9 cellular contexts compared by ENCODE assay signal in the genomic region with DNA sequence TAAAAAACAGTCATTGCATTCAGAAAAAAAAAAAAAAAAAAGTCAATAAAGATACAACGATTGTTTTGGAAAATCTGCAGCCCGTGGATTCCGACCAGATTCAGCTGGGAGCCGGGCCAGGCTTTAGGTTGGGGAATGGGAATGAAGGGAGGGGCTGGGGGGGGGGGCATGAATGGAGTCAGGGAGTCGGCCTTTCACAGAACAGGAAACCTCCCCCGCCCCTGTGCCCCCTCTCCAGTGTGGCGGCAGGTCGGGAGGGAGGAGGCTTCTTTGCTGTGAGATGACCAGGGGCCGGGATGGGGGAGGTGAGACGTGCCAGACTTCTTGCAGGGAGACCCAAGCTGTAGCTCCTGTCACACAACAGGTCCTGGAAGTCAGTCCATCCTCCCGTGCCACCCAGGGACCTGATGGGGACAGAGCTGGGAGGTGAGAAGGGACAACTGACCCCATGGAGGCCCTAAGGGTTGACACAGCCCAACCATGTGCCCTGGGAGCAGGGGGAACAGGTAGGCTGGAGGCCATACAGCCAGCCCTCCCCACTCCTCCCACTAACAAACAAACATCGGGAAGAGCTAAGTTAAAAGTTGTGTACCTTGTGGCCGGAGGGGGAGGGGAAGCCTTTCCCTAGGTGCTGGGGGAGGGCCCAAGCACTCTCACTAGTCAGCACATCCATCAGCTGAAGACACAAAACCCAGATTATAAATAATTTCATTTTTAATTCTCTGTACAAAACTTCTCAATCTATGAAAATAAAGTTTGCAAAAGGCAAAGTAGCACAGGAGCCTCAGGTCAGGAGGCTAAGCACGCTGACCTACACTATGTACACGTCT. TPM values are rescaled to one million over a fixed set of nuclear protein-coding genes. Genes with fewer than 3 reads are reported as not detected.
A peak's percentile ranks its signal among the peaks of the same experiment; 100 is the strongest.
DNase-seq lines count a peak whose midpoint lies in the region; ATAC-seq and TF ChIP-seq lines count a peak whose summit lies in the region.
"Had no signal": no experiment of that assay in that cellular context is flagged by ENCODE, and none has a peak within 500 bp of the region (broad histone marks: within the 10 kb centered on the region; RNA-seq: fewer than 3 reads in every experiment).

No MANE protein-coding gene starts in this region.

- H3K36me3 ChIP-seq in RWPE2 (ENCODE audit: low read depth) (peaks cover 57% of the 10 kb centered on the region), hepatocyte (replicated peaks; ENCODE audit: insufficient read depth, low read depth) (no peaks in the 10 kb centered on the region), stomach (peaks cover 37 to 81% (median 53%) of the 10 kb centered on the region in 4 donors), MG63 (peaks cover 15% of the 10 kb centered on the region)

- H2AFZ ChIP-seq in hepatocyte: no peak overlapping the region

- no peak for TF ChIP-seq EP300 in stomach (IDR thresholded peaks at IDR 0.05)

- WGBS in hepatocyte (ENCODE audit: low lambda C conversion rate, missing lambda C conversion rate): 49% methylated on average over 9 of the region's 15 CpGs
- 21 to 33% (median 31%) methylated on average over 15 of the region's 15 CpGs for WGBS in stomach, 5 donors

- no peak overlapping the region for H3K4me3 ChIP-seq in RWPE2 (ENCODE audit: severe bottlenecking)
- no peak overlapping the region for H3K4me3 ChIP-seq in hepatocyte
- no peak overlapping the region for H3K4me3 ChIP-seq in stomach
- no peak overlapping the region for H3K4me3 ChIP-seq in MG63

- H3K27me3 ChIP-seq in RWPE2 (ENCODE audit: insufficient read depth, poor library complexity, severe bottlenecking) (no peaks in the 10 kb centered on the region), hepatocyte (no peaks in the 10 kb centered on the region), stomach (no peaks in the 10 kb centered on the region), MG63 (no peaks in the 10 kb centered on the region)

- TF ChIP-seq CTCF in RWPE2 (IDR thresholded peaks at IDR 0.05; ENCODE audit: poor library complexity, severe bottlenecking) (no peak), hepatocyte (IDR thresholded peaks at IDR 0.05; ENCODE audit: poor library complexity) (no peak), stomach (IDR thresholded peaks at IDR 0.05) (no peak)

- intact Hi-C loops in stomach (cut with DNase I; ENCODE audit: low total_unique reads): loop anchor here (5.0 kb wide), 1 partner anchor 51 kb away; no protein-coding TSS in a partner anchor

- peak; percentile 25 for DNase-seq in NCI-H2171 treated with DMSO at 0.1 percent for 48 hours (lab: John Stamatoyannopoulos, UW)
- no peak for DNase-seq in NCI-H2171 (lab: John Stamatoyannopoulos, UW)
- no peak for DNase-seq in RWPE2 (ENCODE audit: low spot score)
- DNase-seq in hepatocyte (ENCODE audit: low spot score): peak; percentile 63
- no peak for DNase-seq in stomach
- DNase-seq in MG63: no peak
- no peak for DNase-seq in NCI-H2227 (lab: John Stamatoyannopoulos, UW; ENCODE audit: unreplicated experiment)

- TF ChIP-seq POLR2A in stomach (IDR thresholded peaks at IDR 0.05): no peak

- H3K9me2 ChIP-seq in hepatocyte (replicated peaks; ENCODE audit: insufficient read depth): no peaks in the 10 kb centered on the region

- H3K9me3 ChIP-seq in RWPE2 (ENCODE audit: severe bottlenecking) (no peaks in the 10 kb centered on the region), hepatocyte (ENCODE audit: low read depth) (no peaks in the 10 kb centered on the region), stomach (no peaks in the 10 kb centered on the region), MG63 (no peaks in the 10 kb centered on the region)
- H3K9me3 ChIP-seq: thoracic aorta had no signal

- peak overlapping the region; percentile 18 for H3K27ac ChIP-seq in RWPE2 (ENCODE audit: poor library complexity, severe bottlenecking)
- peak overlapping the region; percentile 86 for H3K27ac ChIP-seq in hepatocyte
- H3K27ac ChIP-seq in stomach: peak overlapping the region; percentile 24 to 71 (median 58)
- H3K27ac ChIP-seq: thoracic aorta had no signal

- H3K4me2 ChIP-seq in hepatocyte: peak overlapping the region; percentile 25

- H3K79me2 ChIP-seq in hepatocyte: peaks cover 3% of the 10 kb centered on the region

- H4K20me1 ChIP-seq in hepatocyte (ENCODE audit: insufficient read depth, poor library complexity, severe bottlenecking): peaks cover 28% of the 10 kb centered on the region

- H3K4me1 ChIP-seq in RWPE2 (ENCODE audit: insufficient read depth, poor library complexity, severe bottlenecking): no peaks in the 10 kb centered on the region
- peaks cover 34% of the 10 kb centered on the region for H3K4me1 ChIP-seq in hepatocyte (ENCODE audit: insufficient read depth)
- H3K4me1 ChIP-seq in stomach: peaks cover 26 to 68% (median 47%) of the 10 kb centered on the region in 4 donors

- no peak for ATAC-seq in RWPE2 (ENCODE audit: low read depth)
- ATAC-seq in HG02759 (IDR thresholded peaks at IDR 0.05; ENCODE audit: unreplicated experiment): no peak

RNA-seq across cellular contexts. Expression of a gene that starts 25.2 kb away (rescaled TPM):
- total RNA-seq in hepatocyte (47.0 and 57.1 TPM in 2 replicates), stomach (100 to 1,000 TPM in 3 of 5 donors, 10 to 100 TPM in 2; 18.9 to 207 (median 126) TPM)
- polyA plus RNA-seq in hepatocyte (107 and 140 TPM in 2 replicates), stomach (10 to 100 TPM; 13.1 to 64.5 (median 17.2) TPM)
- total RNA-seq in MG63 (2014; rRNA removed; shearing (Covaris generic); ENCODE audit: low replicate concordance): 36.0 and 59.3 TPM in 2 replicates

Comparison
In these comparisons a context has a peak if more than half of its experiments do, and no peak if none do; other contexts are left out.
1. DNase-seq: peak in NCI-H2171 treated with DMSO at 0.1 percent for 48 hours (single experiment) and hepatocyte (single experiment); none in NCI-H2171 (single experiment), RWPE2 (single experiment), stomach (single experiment), MG63 (single experiment) and NCI-H2227 (single experiment).
2. H3K27ac ChIP-seq: peak in every context shown above with its lines; median percentile 86 in hepatocyte; 58 in stomach; 18 in RWPE2.